16 cellular contexts compared by ENCODE assay signal in the genomic region with DNA sequence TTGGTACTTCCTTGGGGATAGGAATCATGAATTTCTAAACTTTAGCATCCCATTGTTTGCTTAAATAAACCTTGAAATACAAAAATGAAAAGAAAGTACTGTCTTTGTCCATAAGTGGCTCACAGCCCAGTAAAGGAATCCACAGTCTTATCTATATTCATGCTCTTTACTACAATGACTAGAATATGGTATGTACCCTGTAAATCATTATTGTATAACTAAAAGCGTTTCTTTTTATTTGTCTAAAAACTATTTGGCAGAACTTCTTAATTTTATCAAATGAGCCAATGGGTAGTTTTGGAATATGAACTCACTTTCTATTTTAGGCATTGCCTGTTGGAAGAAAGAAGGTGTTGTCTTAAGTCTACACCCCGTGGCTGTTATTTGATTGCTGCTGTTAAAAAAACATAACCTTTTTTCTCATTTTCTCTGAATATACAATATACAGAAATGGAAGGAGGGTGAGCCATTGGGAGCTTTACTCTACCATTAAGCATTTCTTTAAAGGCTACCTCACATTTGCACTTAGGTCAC.
"Had no signal": no experiment of that assay in that cellular context is flagged by ENCODE, and none has a peak within 500 bp of the region (broad histone marks: within the 10 kb centered on the region; RNA-seq: fewer than 3 reads in every experiment).

No MANE protein-coding gene starts in this region.

- H3K9me3 Mint-ChIP-seq: immature natural killer cell; naive thymus-derived CD4-positive, alpha-beta T cell had no signal

- H3K4me3 ChIP-seq: sigmoid colon, stomach had no signal

- H3K9me3 ChIP-seq: neutrophil, sigmoid colon, stomach had no signal

- H3K27me3 ChIP-seq: neutrophil, sigmoid colon, stomach had no signal

- H3K4me1 Mint-ChIP-seq: immature natural killer cell had no signal

- H3K27me3 Mint-ChIP-seq: naive thymus-derived CD4-positive, alpha-beta T cell had no signal

- H3K4me1 ChIP-seq: sigmoid colon, stomach had no signal

- FAIRE-seq: endometrium, keratinocyte, small intestine had no signal

- DNase-seq: effector memory CD4-positive, alpha-beta T cell; foreskin fibroblast; immature natural killer cell; mesendoderm; naive thymus-derived CD4-positive, alpha-beta T cell; sigmoid colon; small intestine; stimulated activated CD4-positive, alpha-beta T cell treated with anti-CD3 and anti-CD28 coated beads, Interleukin-12 subunit alpha, Interleukin-12 subunit beta, amount 100 ng/mL, for 4 hours; stimulated activated naive CD4-positive, alpha-beta T cell; stomach; substantia nigra; trophoblast cell had no signal

- ATAC-seq: esophagus mucosa; naive thymus-derived CD4-positive, alpha-beta T cell had no signal

- H3K27ac ChIP-seq: neutrophil, sigmoid colon, stomach had no signal

- H3K4me3 Mint-ChIP-seq: immature natural killer cell; naive thymus-derived CD4-positive, alpha-beta T cell had no signal

- H3K27ac Mint-ChIP-seq: immature natural killer cell; naive thymus-derived CD4-positive, alpha-beta T cell had no signal
